8 cellular contexts compared by ENCODE assay signal in the genomic region with DNA sequence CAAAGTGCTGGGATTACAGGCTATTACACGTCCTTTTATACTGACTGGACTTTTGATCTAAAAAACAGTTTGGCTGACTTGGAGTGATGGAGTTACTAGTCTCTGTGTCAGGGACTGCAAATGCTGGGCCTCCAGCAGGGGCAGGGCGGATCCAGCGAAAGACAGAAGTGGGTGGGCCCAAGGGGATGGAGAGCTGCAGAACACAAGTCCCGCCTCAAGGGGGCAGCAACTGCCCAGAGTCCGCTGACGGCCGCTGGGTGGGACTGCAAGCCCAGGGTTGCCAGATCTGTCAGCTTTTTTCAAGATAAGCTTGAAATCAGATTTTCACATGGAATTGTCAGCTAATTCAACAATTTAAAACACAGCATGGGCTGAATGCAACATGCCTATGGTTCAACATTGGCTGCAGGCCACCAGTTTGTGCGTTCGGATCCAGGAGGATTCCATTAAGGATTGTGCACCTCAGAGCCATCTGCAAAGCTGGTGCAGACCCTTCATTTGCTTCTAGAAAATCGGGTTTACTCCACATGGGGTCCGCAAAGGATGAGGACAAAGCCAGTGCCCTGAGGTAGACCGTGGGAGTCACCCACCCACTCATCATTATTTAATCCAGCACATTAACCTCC. TPM values are rescaled to one million over a fixed set of nuclear protein-coding genes. Genes with fewer than 3 reads are reported as not detected.
DNase-seq lines count a peak whose midpoint lies in the region; ATAC-seq lines count a peak whose summit lies in the region.

No MANE protein-coding gene starts in this region.

- DNase-seq in CD8-positive, alpha-beta memory T cell, result peak; percentile 85 to 93 (median 90)
- DNase-seq in NOMO-1 treated with DMSO at 0.1 percent for 48 hours (lab: John Stamatoyannopoulos, UW; ENCODE audit: unreplicated experiment) (peak; percentile 90), memory B cell (ENCODE audit: low spot score in 2 of 2) (peak; percentile 90 to 92)
- DNase-seq in activated CD8-positive, alpha-beta memory T cell treated with anti-CD3 and anti-CD28 coated beads for 1 hour (ENCODE audit: extremely low read depth in 1 of 2, low read depth in 1 of 2), result peak; percentile 80 to 84
- DNase-seq in stimulated activated CD8-positive, alpha-beta memory T cell treated with anti-CD3 and anti-CD28 coated beads, Interleukin-12 subunit alpha, Interleukin-12 subunit beta, amount 100 ng/mL, for 4 hours (ENCODE audit: low read depth), result peak; percentile 74

- H3K27ac Mint-ChIP-seq in CD8-positive, alpha-beta memory T cell, result peak overlapping the region in 5 of 8 donors; percentile 21 to 64 (median 48)
- H3K27ac Mint-ChIP-seq in memory B cell, result no peak overlapping the region

- ATAC-seq in GM21381 (IDR thresholded peaks at IDR 0.05; ENCODE audit: unreplicated experiment) (peak; percentile 79), memory B cell (ENCODE audit: low read depth) (peak; percentile 99)

- POLR2A ChIA-PET in CD8-positive, alpha-beta memory T cell (lab: Charles Lee), result interaction anchor here (0.6 to 2.5 kb wide), 5 partner anchors 9 to 464 kb away, joined by 4 to 21 read pairs (median 6); a partner anchor contains a TSS

- no peaks in the 10 kb centered on the region for H3K9me3 ChIP-seq in CD8-positive, alpha-beta memory T cell (ENCODE audit: low read length)
- H3K9me3 ChIP-seq in HUES64 (ENCODE audit: insufficient read depth, low read depth, low read length) (no peaks in the 10 kb centered on the region), ectodermal cell (ENCODE audit: control insufficient read depth, low read length) (no peaks in the 10 kb centered on the region)

- H3K36me3 Mint-ChIP-seq in CD8-positive, alpha-beta memory T cell, result peaks cover 0 to 16% (median 0%) of the 10 kb centered on the region in 3 donors
- no peaks in the 10 kb centered on the region for H3K36me3 Mint-ChIP-seq in memory B cell

- H3K4me3 ChIP-seq in CD8-positive, alpha-beta memory T cell (ENCODE audit: low read length), result no peak overlapping the region
- H3K4me3 ChIP-seq in HUES64 (ENCODE audit: low read length) (no peak overlapping the region), ectodermal cell (ENCODE audit: insufficient read depth, low read depth, low read length) (no peak overlapping the region)

- H3K4me1 ChIP-seq in CD8-positive, alpha-beta memory T cell (ENCODE audit: insufficient read depth, low read length), result peaks cover 5% of the 10 kb centered on the region
- peaks cover 28% of the 10 kb centered on the region for H3K4me1 ChIP-seq in HUES64 (ENCODE audit: insufficient read depth, low read length)
- H3K4me1 ChIP-seq in ectodermal cell (ENCODE audit: control insufficient read depth, insufficient read depth, low read length), result peaks cover 47% of the 10 kb centered on the region

- H3K27me3 ChIP-seq in CD8-positive, alpha-beta memory T cell (ENCODE audit: insufficient read depth, low read length, poor library complexity, severe bottlenecking), result no peaks in the 10 kb centered on the region
- H3K27me3 ChIP-seq in HUES64 (ENCODE audit: insufficient read depth, low read length) (no peaks in the 10 kb centered on the region), ectodermal cell (ENCODE audit: control insufficient read depth, insufficient read depth, low read length, poor library complexity, severe bottlenecking) (no peaks in the 10 kb centered on the region)

- peaks cover 7 to 9% (median 9%) of the 10 kb centered on the region in 3 donors for H3K4me1 Mint-ChIP-seq in CD8-positive, alpha-beta memory T cell
- H3K4me1 Mint-ChIP-seq in memory B cell, result peaks cover 3% of the 10 kb centered on the region

- no peak overlapping the region for H3K4me3 Mint-ChIP-seq in CD8-positive, alpha-beta memory T cell
- H3K4me3 Mint-ChIP-seq in memory B cell, result peak overlapping the region; percentile 12

- H3K9ac ChIP-seq in HUES64 (ENCODE audit: low read depth, low read length), result no peak overlapping the region

- H3K27me3 Mint-ChIP-seq in CD8-positive, alpha-beta memory T cell, result no peaks in the 10 kb centered on the region
- H3K27me3 Mint-ChIP-seq in memory B cell, result no peaks in the 10 kb centered on the region

- no peaks in the 10 kb centered on the region for H3K36me3 ChIP-seq in CD8-positive, alpha-beta memory T cell (ENCODE audit: insufficient read depth, low read length)
- peaks cover 32% of the 10 kb centered on the region for H3K36me3 ChIP-seq in HUES64 (ENCODE audit: insufficient read depth, low read length)
- H3K36me3 ChIP-seq in ectodermal cell (ENCODE audit: control insufficient read depth, insufficient read depth, low read length), result peaks cover 32% of the 10 kb centered on the region

- no peaks in the 10 kb centered on the region for H3K9me3 Mint-ChIP-seq in CD8-positive, alpha-beta memory T cell
- H3K9me3 Mint-ChIP-seq in memory B cell, result no peaks in the 10 kb centered on the region

- CTCF ChIA-PET in CD8-positive, alpha-beta memory T cell (lab: Charles Lee), result interaction anchor here (0.7 to 5.3 kb wide), 35 partner anchors 9 to 267 kb away, joined by 3 to 204 read pairs (median 6); a partner anchor contains a TSS

- 23% methylated on average over 12 of the region's 12 CpGs for WGBS in HUES64
- WGBS in ectodermal cell, 2 experiments, result 25 to 26% methylated on average over 12 of the region's 12 CpGs

- no peak overlapping the region for H3K27ac ChIP-seq in CD8-positive, alpha-beta memory T cell (ENCODE audit: low read depth, low read length)
- peak overlapping the region; percentile 25; the same call in 1 of the 2 replicates for H3K27ac ChIP-seq in HUES64 (ENCODE audit: low read depth, low read length)
- peak overlapping the region; percentile 71 for H3K27ac ChIP-seq in ectodermal cell (ENCODE audit: insufficient read depth, low read depth, low read length, poor library complexity, severe bottlenecking)

RNA-seq across cellular contexts. Expression of a gene that starts 10.7 kb away (rescaled TPM):
- 100 to 1,000 TPM; 306 to 325 TPM for total RNA-seq in CD8-positive, alpha-beta memory T cell
- polyA plus RNA-seq in CD8-positive, alpha-beta memory T cell, result 88.7 TPM
- 581 TPM for polyA plus RNA-seq in HUES64 (2013, experiment 1 of 2)
- 808 TPM for polyA plus RNA-seq in HUES64 (2013, experiment 2 of 2)
- 892 TPM for polyA plus RNA-seq in ectodermal cell (2013, experiment 1 of 4)
- 876 TPM for polyA plus RNA-seq in ectodermal cell (2013, experiment 2 of 4)
- 881 TPM for polyA plus RNA-seq in ectodermal cell (2013, experiment 3 of 4)
- 1,000 TPM for polyA plus RNA-seq in ectodermal cell (2013, experiment 4 of 4)

RNA-seq across cellular contexts. Expression of a gene that starts 20.0 kb away (rescaled TPM):
- 1 to 10 TPM; 7.9 to 8.1 TPM for total RNA-seq in CD8-positive, alpha-beta memory T cell
- polyA plus RNA-seq in CD8-positive, alpha-beta memory T cell, result 0.09 TPM
- polyA plus RNA-seq in HUES64 (2013, experiment 1 of 2), result 2.7 TPM
- 4.4 TPM for polyA plus RNA-seq in HUES64 (2013, experiment 2 of 2)
- polyA plus RNA-seq in ectodermal cell (2013, experiment 1 of 4), result 9.5 TPM
- polyA plus RNA-seq in ectodermal cell (2013, experiment 2 of 4), result 9.3 TPM
- polyA plus RNA-seq in ectodermal cell (2013, experiment 3 of 4), result 6.2 TPM
- polyA plus RNA-seq in ectodermal cell (2013, experiment 4 of 4), result 6.9 TPM

RNA-seq across cellular contexts. Expression of a gene that starts 36.2 kb away (rescaled TPM):
- total RNA-seq in CD8-positive, alpha-beta memory T cell, result 1 to 10 TPM; 7.3 to 7.4 TPM
- polyA plus RNA-seq in CD8-positive, alpha-beta memory T cell, result not detected
- polyA plus RNA-seq in HUES64 (2013, experiment 1 of 2), result 14.7 TPM
- polyA plus RNA-seq in HUES64 (2013, experiment 2 of 2), result 17.8 TPM
- 14.9 TPM for polyA plus RNA-seq in ectodermal cell (2013, experiment 1 of 4)
- polyA plus RNA-seq in ectodermal cell (2013, experiment 2 of 4), result 15.2 TPM
- 13.6 TPM for polyA plus RNA-seq in ectodermal cell (2013, experiment 3 of 4)
- 11.6 TPM for polyA plus RNA-seq in ectodermal cell (2013, experiment 4 of 4)
